Comparison of ENCODE assay signal across 8 cellular contexts in the genomic region with DNA sequence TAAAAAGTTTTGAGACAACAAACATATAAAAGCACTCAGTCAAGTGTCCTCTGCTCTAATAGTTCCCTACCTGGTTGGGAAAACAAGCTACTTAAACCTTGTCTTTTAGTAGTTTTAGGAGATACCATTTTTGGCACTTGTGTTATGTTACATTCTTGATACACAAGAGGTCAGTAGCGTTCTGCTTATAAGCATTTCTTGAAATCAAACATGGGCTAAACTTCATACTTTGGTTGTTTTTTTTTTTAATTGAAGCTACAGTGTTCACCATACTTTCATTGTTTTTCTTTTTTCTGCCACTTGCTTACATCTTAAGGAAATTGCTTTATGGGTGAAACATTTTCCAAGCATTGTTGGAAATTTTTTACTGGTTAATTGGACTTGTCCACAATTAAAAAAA. TPM values are rescaled to one million over a fixed set of nuclear protein-coding genes. Genes with fewer than 3 reads are reported as not detected.
A peak's percentile ranks its signal among the peaks of the same experiment; 100 is the strongest.
DNase-seq lines count a peak whose midpoint lies in the region; ATAC-seq, FAIRE-seq and TF ChIP-seq lines count a peak whose summit lies in the region.

No MANE protein-coding gene starts in this region.

- FAIRE-seq in GM12878 (lab: Jason Lieb, UNC) = no peak

- no peak overlapping the region for H3K4me2 ChIP-seq in GM12878 (ENCODE audit: control insufficient read depth, insufficient read depth)
- H3K4me2 ChIP-seq in mesendoderm (ENCODE audit: low read length) = no peak overlapping the region

- no peaks in the 10 kb centered on the region; the same call in 1 of the 2 replicates for H4K20me1 ChIP-seq in GM12878 (ENCODE audit: control insufficient read depth, insufficient read depth)

- H3K4ac ChIP-seq in mesendoderm (ENCODE audit: low read depth, low read length) = no peak overlapping the region

- WGBS in GM12878 (ENCODE audit: insufficient coverage, insufficient replicate concordance, low lambda C conversion rate, missing lambda C conversion rate) = 100% methylated on average over 1 of the region's 1 CpG
- no CpG with 5 or more reads among the region's 1 CpG for WGBS in mesendoderm (ENCODE audit: extremely low coverage, insufficient coverage, low lambda C conversion rate)

- no peak overlapping the region for H3K56ac ChIP-seq in mesendoderm (ENCODE audit: low read length)

- SMC1A ChIA-PET in GM12878 (lab: Charles Lee; ENCODE audit: uncharacterized antibody, unreplicated experiment) = interaction anchor here (0.7 to 2.3 kb wide), 11 partner anchors 10 to 565 kb away, joined by 3 to 11 read pairs (median 3); no protein-coding TSS in a partner anchor

- TF ChIP-seq POLR2A in GM12878 (IDR thresholded peaks at IDR 0.05; ENCODE audit: low read depth, low read length) = no peak

- peak; percentile 47 for TF ChIP-seq CTCF in activated CD8-positive, alpha-beta T cell treated with anti-CD3 and anti-CD28 coated beads for 36 hours (IDR thresholded peaks at IDR 0.05)
- peak; percentile 27 to 55 (median 31); a peak in 4 of 6 replicates for TF ChIP-seq CTCF in GM12878 (IDR thresholded peaks at IDR 0.05 in 2 of 3, conservative IDR thresholded peaks at IDR 0.05 in 1 of 3; ENCODE audit: control insufficient read depth in 2 of 3, extremely low read depth in 1 of 3, insufficient read depth in 1 of 3, low read depth in 3 of 3, low read length in 3 of 3)

- no peak overlapping the region for H3K27ac ChIP-seq in GM12878 (ENCODE audit: control insufficient read depth, insufficient read depth)
- no peak overlapping the region for H3K27ac ChIP-seq in mesendoderm (ENCODE audit: low read depth, low read length)

- H3K27me3 Mint-ChIP-seq in activated CD8-positive, alpha-beta T cell treated with anti-CD3 and anti-CD28 coated beads for 36 hours = no peaks in the 10 kb centered on the region
- no peaks in the 10 kb centered on the region for H3K27me3 Mint-ChIP-seq in activated CD8-positive, alpha-beta T cell treated with anti-CD3 and anti-CD28 coated beads, Interleukin-2, amount 10 ng/mL, durations not matched to agents 7 days and 5 days (ENCODE audit: low read depth)

- H3K4me3 ChIP-seq in GM12878 (no peak overlapping the region), mesendoderm (ENCODE audit: low read length) (no peak overlapping the region)

- DNase-seq in activated CD8-positive, alpha-beta T cell treated with anti-CD3 and anti-CD28 coated beads for 36 hours = no peak
- DNase-seq in activated CD8-positive, alpha-beta T cell treated with anti-CD3 and anti-CD28 coated beads, Interleukin-2, amount 10 ng/mL, durations not matched to agents 7 days and 5 days = no peak
- DNase-seq in NCI-H146 treated with DMSO at 0.1 percent for 48 hours (lab: John Stamatoyannopoulos, UW; ENCODE audit: unreplicated experiment) = peak; percentile 58
- no peak for DNase-seq in GM12878 (ENCODE audit: low read depth, low spot score)
- DNase-seq in mesendoderm = peak; percentile 52
- DNase-seq in stimulated activated CD4-positive, alpha-beta T cell treated with anti-CD3 and anti-CD28 coated beads, Interleukin-2, amount 100 ng/mL, for 48 hours = no peak
- DNase-seq in activated naive CD4-positive, alpha-beta T cell treated with anti-CD3 and anti-CD28 coated beads, Interleukin-2, amount 50 U/mL, for 72 hours (ENCODE audit: low spot score in 2 of 2) = no peak

- H3K27ac Mint-ChIP-seq in activated CD8-positive, alpha-beta T cell treated with anti-CD3 and anti-CD28 coated beads for 36 hours = no peak overlapping the region
- H3K27ac Mint-ChIP-seq in activated CD8-positive, alpha-beta T cell treated with anti-CD3 and anti-CD28 coated beads, Interleukin-2, amount 10 ng/mL, durations not matched to agents 7 days and 5 days = no peak overlapping the region
- no peak overlapping the region for H3K27ac Mint-ChIP-seq in activated naive CD4-positive, alpha-beta T cell treated with anti-CD3 and anti-CD28 coated beads, Interleukin-2, amount 50 U/mL, for 72 hours

- TF ChIP-seq RAD21 in GM12878 (IDR thresholded peaks at IDR 0.05; ENCODE audit: insufficient read depth, low read depth, low read length) = peak; percentile 76

- no peak overlapping the region for H2BK120ac ChIP-seq in mesendoderm (ENCODE audit: low read depth, low read length)

- H3K36me3 ChIP-seq in GM12878 (ENCODE audit: control insufficient read depth in 2 of 2, insufficient read depth in 2 of 2, low read length in 1 of 2) (0 out of 4 replicates have a peak, but pooled peaks cover 0 to 3% of the 10 kb centered on the region in 2 experiments), mesendoderm (ENCODE audit: control insufficient read depth, insufficient read depth, low read length) (no peaks in the 10 kb centered on the region)

- CTCF ChIA-PET in activated CD8-positive, alpha-beta T cell treated with anti-CD3 and anti-CD28 coated beads for 36 hours (lab: Charles Lee) = interaction anchor here (1.0 to 1.6 kb wide), 5 partner anchors 94 to 565 kb away, joined by 3 to 15 read pairs (median 4); no protein-coding TSS in a partner anchor
- CTCF ChIA-PET in activated CD8-positive, alpha-beta T cell treated with anti-CD3 and anti-CD28 coated beads, Interleukin-2, amount 10 ng/mL, durations not matched to agents 7 days and 5 days (lab: Charles Lee) = interaction anchor here (1.1 to 2.2 kb wide), 4 partner anchors 12 to 616 kb away, joined by 3 to 12 read pairs (median 4); no protein-coding TSS in a partner anchor
- CTCF ChIA-PET in GM12878 (lab: Yijun Ruan, JAX) = interaction anchor here (0.7 to 3.3 kb wide), 15 partner anchors 17 to 626 kb away, joined by 3 to 20 read pairs (median 3); no protein-coding TSS in a partner anchor

- no peak for TF ChIP-seq EP300 in GM12878 (IDR thresholded peaks at IDR 0.05; ENCODE audit: borderline replicate concordance in 1 of 2, control insufficient read depth in 1 of 2, low read depth in 2 of 2, low read length in 2 of 2)

- H3K79me1 ChIP-seq in mesendoderm (ENCODE audit: low read length) = no peaks in the 10 kb centered on the region

- in situ Hi-C loops in GM12878 (cut with MboI) = loop anchor here (5.0 to 25.0 kb wide), 2 partner anchors 51 to 1636 kb away; no protein-coding TSS in a partner anchor

- H3K23ac ChIP-seq in mesendoderm (ENCODE audit: low read length) = no peak overlapping the region

- no peak overlapping the region for H2BK5ac ChIP-seq in mesendoderm (ENCODE audit: low read length)

- no TSS peak for BruUV-seq in GM12878 (replicated peaks; lab: Mats Ljungman, UMichigan)

- no peaks in the 10 kb centered on the region for H3K9me3 ChIP-seq in GM12878 (replicated peaks; ENCODE audit: control insufficient read depth, insufficient read depth, low read length)

- H4K5ac ChIP-seq in mesendoderm (ENCODE audit: low read length) = no peak overlapping the region

- H3K18ac ChIP-seq in mesendoderm (ENCODE audit: low read length) = no peak overlapping the region

- POLR2A ChIA-PET in activated CD8-positive, alpha-beta T cell treated with anti-CD3 and anti-CD28 coated beads for 36 hours (lab: Charles Lee) = no interaction called here
- POLR2A ChIA-PET in activated CD8-positive, alpha-beta T cell treated with anti-CD3 and anti-CD28 coated beads, Interleukin-2, amount 10 ng/mL, durations not matched to agents 7 days and 5 days (lab: Charles Lee) = no interaction called here
- POLR2A ChIA-PET in GM12878 (lab: Charles Lee) = interaction anchor here (0.7 kb wide), 1 partner anchor 14 kb away, joined by 3 read pairs; no protein-coding TSS in a partner anchor

- peaks cover 15% of the 10 kb centered on the region for H3K36me3 Mint-ChIP-seq in activated CD8-positive, alpha-beta T cell treated with anti-CD3 and anti-CD28 coated beads for 36 hours (ENCODE audit: low read depth)
- H3K36me3 Mint-ChIP-seq in activated CD8-positive, alpha-beta T cell treated with anti-CD3 and anti-CD28 coated beads, Interleukin-2, amount 10 ng/mL, durations not matched to agents 7 days and 5 days (ENCODE audit: low read depth) = peaks cover 30% of the 10 kb centered on the region
- H3K36me3 Mint-ChIP-seq in activated naive CD4-positive, alpha-beta T cell treated with anti-CD3 and anti-CD28 coated beads, Interleukin-2, amount 50 U/mL, for 72 hours = peaks cover 0 to 17% of the 10 kb centered on the region in 2 donors

- intact Hi-C loops in activated CD8-positive, alpha-beta T cell treated with anti-CD3 and anti-CD28 coated beads for 36 hours (cut with micrococcal nuclease) = loop anchor here (2.0 to 5.0 kb wide), 2 partner anchors 212 to 566 kb away; no protein-coding TSS in a partner anchor
- intact Hi-C loops in GM12878 (cut with micrococcal nuclease; ENCODE audit: unreplicated experiment) = loop anchor here (1.0 kb wide), 2 partner anchors 212 to 565 kb away; no protein-coding TSS in a partner anchor

- no peaks in the 10 kb centered on the region for H3K4me1 ChIP-seq in GM12878 (ENCODE audit: control insufficient read depth, insufficient read depth, low read length)
- H3K4me1 ChIP-seq in mesendoderm (ENCODE audit: control insufficient read depth, low read depth, low read length) = peaks cover 4% of the 10 kb centered on the region

- H3K27me3 ChIP-seq in GM12878 (replicated peaks in 1 of 2; ENCODE audit: control insufficient read depth in 2 of 2, insufficient read depth in 2 of 2, low read length in 1 of 2) (no peaks in the 10 kb centered on the region), mesendoderm (ENCODE audit: insufficient read depth, low read length, poor library complexity) (no peaks in the 10 kb centered on the region)

- no peak overlapping the region for H3K4me3 Mint-ChIP-seq in activated CD8-positive, alpha-beta T cell treated with anti-CD3 and anti-CD28 coated beads for 36 hours
- no peak overlapping the region for H3K4me3 Mint-ChIP-seq in activated CD8-positive, alpha-beta T cell treated with anti-CD3 and anti-CD28 coated beads, Interleukin-2, amount 10 ng/mL, durations not matched to agents 7 days and 5 days

- no peak for ATAC-seq in activated CD8-positive, alpha-beta T cell treated with anti-CD3 and anti-CD28 coated beads for 36 hours
- no peak for ATAC-seq in activated CD8-positive, alpha-beta T cell treated with anti-CD3 and anti-CD28 coated beads, Interleukin-2, amount 10 ng/mL, durations not matched to agents 7 days and 5 days
- ATAC-seq in GM12878 (peak; percentile 54), GM21423 (IDR thresholded peaks at IDR 0.05; ENCODE audit: unreplicated experiment) (no peak)
- ATAC-seq in activated naive CD4-positive, alpha-beta T cell treated with anti-CD3 and anti-CD28 coated beads, Interleukin-2, amount 50 U/mL, for 72 hours = no peak

- no peak overlapping the region for H4K8ac ChIP-seq in mesendoderm (ENCODE audit: low read depth, low read length)

- no peak overlapping the region for H3K9ac ChIP-seq in GM12878 (ENCODE audit: control insufficient read depth, insufficient read depth, low read length)
- H3K9ac ChIP-seq in mesendoderm (ENCODE audit: low read length) = no peak overlapping the region

- H3K79me2 ChIP-seq in GM12878 (ENCODE audit: control insufficient read depth, insufficient read depth, low read length) (no peaks in the 10 kb centered on the region), mesendoderm (ENCODE audit: control insufficient read depth, insufficient read depth, low read length) (no peaks in the 10 kb centered on the region)

- H3K4me1 Mint-ChIP-seq in activated CD8-positive, alpha-beta T cell treated with anti-CD3 and anti-CD28 coated beads for 36 hours (ENCODE audit: low read depth) = peaks cover 6% of the 10 kb centered on the region
- no peaks in the 10 kb centered on the region for H3K4me1 Mint-ChIP-seq in activated CD8-positive, alpha-beta T cell treated with anti-CD3 and anti-CD28 coated beads, Interleukin-2, amount 10 ng/mL, durations not matched to agents 7 days and 5 days (ENCODE audit: low read depth)

- H3K9me3 Mint-ChIP-seq in activated CD8-positive, alpha-beta T cell treated with anti-CD3 and anti-CD28 coated beads for 36 hours = peaks cover 4% of the 10 kb centered on the region
- no peaks in the 10 kb centered on the region for H3K9me3 Mint-ChIP-seq in activated CD8-positive, alpha-beta T cell treated with anti-CD3 and anti-CD28 coated beads, Interleukin-2, amount 10 ng/mL, durations not matched to agents 7 days and 5 days (ENCODE audit: insufficient read depth)
- peaks cover 0 to 3% of the 10 kb centered on the region in 2 donors for H3K9me3 Mint-ChIP-seq in activated naive CD4-positive, alpha-beta T cell treated with anti-CD3 and anti-CD28 coated beads, Interleukin-2, amount 50 U/mL, for 72 hours

- no peak overlapping the region for H2AK5ac ChIP-seq in mesendoderm (ENCODE audit: low read length)

- no peak overlapping the region for H2AFZ ChIP-seq in GM12878 (ENCODE audit: control insufficient read depth, low read depth, low read length)

- H2BK15ac ChIP-seq in mesendoderm (replicated peaks; ENCODE audit: low read depth) = no peak overlapping the region

- RAD21 ChIA-PET in GM12878 (lab: Charles Lee; ENCODE audit: unreplicated experiment) = interaction anchor here (1.0 to 2.1 kb wide), 9 partner anchors 10 to 565 kb away, joined by 3 to 21 read pairs (median 4); a partner anchor contains a TSS

RNA-seq across cellular contexts. Expression of a gene that starts 12.9 kb away (rescaled TPM):
- total RNA-seq in activated CD8-positive, alpha-beta T cell treated with anti-CD3 and anti-CD28 coated beads for 36 hours = 10 to 100 TPM; 17.5 to 17.9 TPM
- 10 to 100 TPM; 21.3 to 25.5 TPM for total RNA-seq in activated CD8-positive, alpha-beta T cell treated with anti-CD3 and anti-CD28 coated beads, Interleukin-2, amount 10 ng/mL, durations not matched to agents 7 days and 5 days
- total RNA-seq in GM12878 (2013; cell fraction: nucleolus; rRNA removed) = 111 and 117 TPM in 2 replicates
- total RNA-seq in GM12878 (2014; rRNA removed) (19.3 and 27.5 TPM in 2 replicates), GM12878 (2014; rRNA removed; fragmentation: Illumina TruSeq; extraction: Trizol) (25.9 and 27.8 TPM in 2 replicates), GM12878 (2021) (16.4 and 17.9 TPM in 2 replicates)
- polyA plus RNA-seq in GM12878 (2011; ENCODE audit: low read depth) = 11.3 TPM
- polyA plus RNA-seq in GM12878 (2011; rRNA removed) (38.0 and 56.4 TPM in 2 replicates), GM12878 (2014; fragmentation: Illumina TruSeq; extraction: Trizol) (22.3 and 30.9 TPM in 2 replicates), GM12878 (2014; fragmentation: Nextera tagmentation; extraction: Ambion mirVana) (10 to 100 TPM in 1 of 2 experiments, 1 to 10 TPM in 1; 8.3 to 11.8 TPM), GM12878 (2014; rRNA removed) (20.8 and 26.0 TPM in 2 replicates), GM12878 (2016; fragmentation: Nextera tagmentation; extraction: Ambion mirVana) (10 to 100 TPM; 12.7 to 18.5 TPM)
- polyA plus RNA-seq in GM12878 (2011; cell fraction: cytosol; rRNA removed) = 14.6 and 14.9 TPM in 2 replicates
- 49.7 and 75.6 TPM in 2 replicates for polyA plus RNA-seq in GM12878 (2011; cell fraction: nucleus; rRNA removed)
- 13.6 and 17.3 TPM in 2 replicates for polyA plus RNA-seq in GM12878 (2012)
- polyA minus RNA-seq in GM12878 (2011; rRNA and poly(A)+ RNA removed) = 32.0 and 39.8 TPM in 2 replicates
- 10.4 and 11.5 TPM in 2 replicates for polyA minus RNA-seq in GM12878 (2011; cell fraction: cytosol; rRNA and poly(A)+ RNA removed)
- 31.1 and 67.1 TPM in 2 replicates for polyA minus RNA-seq in GM12878 (2011; cell fraction: nucleus; rRNA and poly(A)+ RNA removed)
- 5.2 TPM for polyA plus RNA-seq in mesendoderm (2013, experiment 1 of 2)
- polyA plus RNA-seq in mesendoderm (2013, experiment 2 of 2) = 5.4 TPM
- total RNA-seq in activated naive CD4-positive, alpha-beta T cell treated with anti-CD3 and anti-CD28 coated beads, Interleukin-2, amount 50 U/mL, for 72 hours = 10 to 100 TPM; 12.7 to 20.4 TPM

RNA-seq across cellular contexts. Expression of a gene that starts 13.3 kb away (rescaled TPM):
- total RNA-seq in activated CD8-positive, alpha-beta T cell treated with anti-CD3 and anti-CD28 coated beads for 36 hours = 100 to 1,000 TPM in 1 of 2 experiments, 10 to 100 TPM in 1; 88.7 to 108 TPM
- total RNA-seq in activated CD8-positive, alpha-beta T cell treated with anti-CD3 and anti-CD28 coated beads, Interleukin-2, amount 10 ng/mL, durations not matched to agents 7 days and 5 days = 10 to 100 TPM; 51.2 to 62.4 TPM
- total RNA-seq in GM12878 (2013; cell fraction: nucleolus; rRNA removed) = 75.3 and 88.5 TPM in 2 replicates
- total RNA-seq in GM12878 (2014; rRNA removed) (16.1 and 23.8 TPM in 2 replicates), GM12878 (2014; rRNA removed; fragmentation: Illumina TruSeq; extraction: Trizol) (14.3 and 16.9 TPM in 2 replicates), GM12878 (2021) (66.0 TPM in 2 replicates)
- polyA plus RNA-seq in GM12878 (2011; ENCODE audit: low read depth) = 16.8 TPM
- polyA plus RNA-seq in GM12878 (2011; rRNA removed) (18.3 and 28.3 TPM in 2 replicates), GM12878 (2014; fragmentation: Illumina TruSeq; extraction: Trizol) (47.9 and 53.8 TPM in 2 replicates), GM12878 (2014; fragmentation: Nextera tagmentation; extraction: Ambion mirVana) (10 to 100 TPM; 19.6 to 20.8 TPM), GM12878 (2014; rRNA removed) (25.5 and 25.7 TPM in 2 replicates), GM12878 (2016; fragmentation: Nextera tagmentation; extraction: Ambion mirVana) (10 to 100 TPM; 38.9 to 39.8 TPM)
- 16.3 and 20.3 TPM in 2 replicates for polyA plus RNA-seq in GM12878 (2011; cell fraction: cytosol; rRNA removed)
- 53.3 and 56.7 TPM in 2 replicates for polyA plus RNA-seq in GM12878 (2011; cell fraction: nucleus; rRNA removed)
- 21.2 and 22.5 TPM in 2 replicates for polyA plus RNA-seq in GM12878 (2012)
- 19.7 and 22.9 TPM in 2 replicates for polyA minus RNA-seq in GM12878 (2011; rRNA and poly(A)+ RNA removed)
- polyA minus RNA-seq in GM12878 (2011; cell fraction: cytosol; rRNA and poly(A)+ RNA removed) = 12.8 and 28.9 TPM in 2 replicates
- 28.3 and 52.3 TPM in 2 replicates for polyA minus RNA-seq in GM12878 (2011; cell fraction: nucleus; rRNA and poly(A)+ RNA removed)
- polyA plus RNA-seq in mesendoderm (2013, experiment 1 of 2) = 75.1 TPM
- 71.0 TPM for polyA plus RNA-seq in mesendoderm (2013, experiment 2 of 2)
- 10 to 100 TPM; 58.0 to 68.6 TPM for total RNA-seq in activated naive CD4-positive, alpha-beta T cell treated with anti-CD3 and anti-CD28 coated beads, Interleukin-2, amount 50 U/mL, for 72 hours

Comparison
In these comparisons a context has a peak if more than half of its experiments do, and no peak if none do; other contexts are left out.
1. DNase-seq: peak in NCI-H146 treated with DMSO at 0.1 percent for 48 hours (single experiment) and mesendoderm (single experiment); none in activated CD8-positive, alpha-beta T cell treated with anti-CD3 and anti-CD28 coated beads for 36 hours (single experiment), activated CD8-positive, alpha-beta T cell treated with anti-CD3 and anti-CD28 coated beads, Interleukin-2, amount 10 ng/mL, durations not matched to agents 7 days and 5 days (single experiment), GM12878 (single experiment), stimulated activated CD4-positive, alpha-beta T cell treated with anti-CD3 and anti-CD28 coated beads, Interleukin-2, amount 100 ng/mL, for 48 hours (0 of 2) and activated naive CD4-positive, alpha-beta T cell treated with anti-CD3 and anti-CD28 coated beads, Interleukin-2, amount 50 U/mL, for 72 hours (0 of 2).